Comparison of ENCODE assay signal across 17 cellular contexts in the genomic region with DNA sequence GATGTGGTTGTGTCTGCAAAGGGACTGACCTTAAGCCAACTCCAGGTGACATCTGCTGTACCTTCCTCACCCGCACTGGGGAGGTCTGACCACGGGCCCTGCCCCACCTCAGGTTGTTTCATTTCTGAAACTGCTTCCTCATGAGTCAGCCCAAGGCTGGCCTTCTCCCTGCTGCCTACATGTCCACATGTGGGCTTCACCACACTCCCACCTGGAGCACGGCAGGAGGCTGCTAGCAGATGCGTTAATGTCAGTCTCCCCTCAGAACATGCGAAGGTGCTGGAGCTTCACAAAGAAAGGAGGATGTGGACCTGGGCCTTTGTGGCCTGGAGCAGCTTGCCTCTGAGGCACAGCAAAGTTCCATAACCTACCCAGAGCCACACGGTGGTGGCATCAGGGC.
DNase-seq lines count a peak whose midpoint lies in the region; ATAC-seq and TF ChIP-seq lines count a peak whose summit lies in the region.
"Had no signal": no experiment of that assay in that cellular context is flagged by ENCODE, and none has a peak within 500 bp of the region (broad histone marks: within the 10 kb centered on the region; RNA-seq: fewer than 3 reads in every experiment).

No MANE protein-coding gene starts in this region.

- H3K4me1 ChIP-seq in DND-41 (ENCODE audit: insufficient read depth, low read length) (peaks cover 24% of the 10 kb centered on the region), SJCRH30 (peaks cover 58% of the 10 kb centered on the region), OCI-LY7 (ENCODE audit: insufficient read depth, low read length, poor library complexity, severe bottlenecking) (peaks cover 14% of the 10 kb centered on the region)

- CTCF ChIA-PET in OCI-LY7 (lab: Charles Lee; ENCODE audit: unreplicated experiment), result interaction anchor here (0.5 kb wide), 1 partner anchor 230 kb away, joined by 8 read pairs; no protein-coding TSS in a partner anchor

- H3K27ac ChIP-seq in DND-41 (ENCODE audit: low read length), result peak overlapping the region; percentile 38; the same call in 1 of the 2 replicates
- H3K27ac ChIP-seq in SJCRH30, result peak overlapping the region; percentile 33
- H3K27ac ChIP-seq in epithelial cell of prostate, result peak overlapping the region; percentile 97
- H3K27ac ChIP-seq in OCI-LY7 (ENCODE audit: low read depth, low read length, poor library complexity, severe bottlenecking), result no peak overlapping the region
- H3K27ac ChIP-seq: coronary artery, esophagus squamous epithelium, hepatocyte, right atrium auricular region had no signal

- no peak for ATAC-seq in DND-41 (ENCODE audit: insufficient read depth, low read depth)
- ATAC-seq in HG03342 (IDR thresholded peaks at IDR 0.05; ENCODE audit: unreplicated experiment), result no peak
- no peak for ATAC-seq in GM21717 (IDR thresholded peaks at IDR 0.05; ENCODE audit: unreplicated experiment)
- ATAC-seq: naive thymus-derived CD4-positive, alpha-beta T cell; WTC11 had no signal

- H3K9ac ChIP-seq in DND-41 (ENCODE audit: low read depth, low read length), result no peak overlapping the region

- H3K9me3 ChIP-seq in DND-41 (ENCODE audit: insufficient read depth, low read length, severe bottlenecking), result no peaks in the 10 kb centered on the region
- no peaks in the 10 kb centered on the region for H3K9me3 ChIP-seq in SJCRH30 (replicated peaks)
- no peaks in the 10 kb centered on the region for H3K9me3 ChIP-seq in OCI-LY7 (ENCODE audit: low read length)
- H3K9me3 ChIP-seq: esophagus squamous epithelium, right atrium auricular region had no signal

- no peaks in the 10 kb centered on the region for H3K9me2 ChIP-seq in OCI-LY7 (ENCODE audit: insufficient read depth, low read length)

- BruUV-seq in OCI-LY7 (replicated peaks; lab: Mats Ljungman, UMichigan), result no TSS peak

- H3K4me2 ChIP-seq in DND-41 (ENCODE audit: insufficient read depth, low read length), result no peak overlapping the region
- no peak overlapping the region for H3K4me2 ChIP-seq in OCI-LY7 (ENCODE audit: low read length)
- H3K4me2 ChIP-seq: hepatocyte had no signal

- intact Hi-C loops in OCI-LY7 (cut with micrococcal nuclease; ENCODE audit: unreplicated experiment), result no loop called here

- peaks cover 8% of the 10 kb centered on the region for H4K20me1 ChIP-seq in DND-41 (ENCODE audit: insufficient read depth, low read length)
- H4K20me1 ChIP-seq in OCI-LY7 (ENCODE audit: insufficient read depth, low read length), result no peaks in the 10 kb centered on the region

- no peaks in the 10 kb centered on the region for H3K27me3 ChIP-seq in DND-41 (ENCODE audit: insufficient read depth, low read length, poor library complexity)
- no peaks in the 10 kb centered on the region for H3K27me3 ChIP-seq in SJCRH30
- H3K27me3 ChIP-seq: esophagus squamous epithelium, hepatocyte, right atrium auricular region had no signal

- H3K4me3 ChIP-seq in DND-41 (ENCODE audit: low read depth in 1 of 2, low read length in 2 of 2) (no peak overlapping the region), SJCRH30 (no peak overlapping the region), OCI-LY7 (ENCODE audit: low read depth, low read length, poor library complexity, severe bottlenecking) (no peak overlapping the region)
- H3K4me3 ChIP-seq: coronary artery, esophagus squamous epithelium, hepatocyte, right atrium auricular region had no signal

- TF ChIP-seq CTCF in DND-41 (IDR thresholded peaks at IDR 0.05; ENCODE audit: borderline replicate concordance, extremely low read depth, low read length, poor library complexity, severe bottlenecking) (no peak), OCI-LY7 (conservative IDR thresholded peaks at IDR 0.05; ENCODE audit: low read length) (no peak)

- no peak overlapping the region for H2AFZ ChIP-seq in DND-41 (ENCODE audit: low read depth, low read length)
- H2AFZ ChIP-seq in OCI-LY7 (ENCODE audit: low read length), result no peak overlapping the region
- H2AFZ ChIP-seq: hepatocyte had no signal

- no peak for DNase-seq in DND-41
- peak; percentile 51 for DNase-seq in H4 (ENCODE audit: low spot score)
- DNase-seq in SJCRH30, result no peak
- no peak for DNase-seq in epithelial cell of prostate (ENCODE audit: low read depth, low spot score)
- DNase-seq in OCI-LY7 (ENCODE audit: low spot score), result no peak
- no peak for DNase-seq in NCI-H526 treated with DMSO at 0.1 percent for 48 hours (lab: John Stamatoyannopoulos, UW)
- DNase-seq: esophagus squamous epithelium, GDM1, H7, SW 1271 had no signal

- POLR2A ChIA-PET in OCI-LY7 (lab: Charles Lee), result no interaction called here

- peaks cover 28% of the 10 kb centered on the region for H3K36me3 ChIP-seq in DND-41 (ENCODE audit: insufficient read depth, low read length)
- no peaks in the 10 kb centered on the region for H3K36me3 ChIP-seq in SJCRH30
- H3K36me3 ChIP-seq in OCI-LY7 (ENCODE audit: insufficient read depth, low read length), result no peaks in the 10 kb centered on the region
- H3K36me3 ChIP-seq: right atrium auricular region had no signal

- H3K79me2 ChIP-seq in DND-41 (ENCODE audit: insufficient read depth, low read length) (no peaks in the 10 kb centered on the region), OCI-LY7 (ENCODE audit: insufficient read depth, low read depth, low read length) (no peaks in the 10 kb centered on the region)
- H3K79me2 ChIP-seq: hepatocyte had no signal
